ENCODE assay signal across 23 cellular contexts in genomic region chr11:4881188-4881587, GRCh38. TPM values are rescaled to one million over a fixed set of nuclear protein-coding genes. Genes with fewer than 3 reads are reported as not detected.
DNase-seq lines count a peak whose midpoint lies in the region; ATAC-seq, FAIRE-seq and TF ChIP-seq lines count a peak whose summit lies in the region.
"Had no signal": no experiment of that assay in that cellular context is flagged by ENCODE, and none has a peak within 500 bp of the region (broad histone marks: within the 10 kb centered on the region; RNA-seq: fewer than 3 reads in every experiment).

No MANE protein-coding gene starts in this region.

- CTCF ChIA-PET in K562 (lab: Yijun Ruan, JAX; ENCODE audit: low intra/inter-chr PET ratio), result interaction anchor here (0.6 kb wide), 1 partner anchor 257 kb away, joined by 3 read pairs; no protein-coding TSS in a partner anchor

- H3K27me3 ChIP-seq in GM23248 (replicated peaks; ENCODE audit: insufficient read depth) (no peaks in the 10 kb centered on the region; the same call in 1 of the 2 replicates), K562 (ENCODE audit: control insufficient read depth in 2 of 2, insufficient read depth in 2 of 2, low read length in 2 of 2) (no peaks in the 10 kb centered on the region), osteoblast (ENCODE audit: insufficient read depth, low read length) (no peaks in the 10 kb centered on the region)

- H3K4me3 ChIP-seq in GM23248 (no peak overlapping the region), K562 (no peak overlapping the region), osteoblast (ENCODE audit: insufficient read depth, low read length) (no peak overlapping the region)
- H3K4me3 ChIP-seq: A549 had no signal

- BruUV-seq in K562 (replicated peaks; lab: Mats Ljungman, UMichigan), result no TSS peak

- TF ChIP-seq CTCF in K562 (IDR thresholded peaks at IDR 0.05 in 2 of 3, conservative IDR thresholded peaks at IDR 0.05 in 1 of 3; ENCODE audit: insufficient read depth in 2 of 3, low read depth in 1 of 3, low read length in 3 of 3) (no peak), osteoblast (IDR thresholded peaks at IDR 0.05; ENCODE audit: extremely low read depth, low read depth, low read length) (no peak), HFFc6 (IDR thresholded peaks at IDR 0.05) (no peak)

- no peaks in the 10 kb centered on the region for H3K36me3 Mint-ChIP-seq in HFFc6 (ENCODE audit: low read depth)
- no peaks in the 10 kb centered on the region for H3K36me3 Mint-ChIP-seq in activated T-helper 17 cell treated with anti-CD3 and anti-CD28 coated beads, Interleukin-2, amount 50 U/mL, for 72 hours (ENCODE audit: low read depth)

- WGBS in GM23248 (ENCODE audit: low coverage in 1 of 2, low lambda C conversion rate in 2 of 2, missing lambda C conversion rate in 2 of 2), 2 experiments, result 19 to 25% methylated on average over 4 of the region's 4 CpGs
- WGBS in K562 (ENCODE audit: insufficient coverage, low coverage, missing lambda C conversion rate), result 19% methylated on average over 4 of the region's 4 CpGs

- H3K9me3 ChIP-seq in GM23248 (ENCODE audit: low read depth), result no peaks in the 10 kb centered on the region
- H3K9me3 ChIP-seq in K562 (replicated peaks; ENCODE audit: control insufficient read depth, insufficient read depth, low read depth, low read length), result no peaks in the 10 kb centered on the region
- H3K9me3 ChIP-seq in osteoblast (ENCODE audit: low read depth, low read length), result no peaks in the 10 kb centered on the region
- H3K9me3 ChIP-seq: A549, Caco-2 had no signal

- no peak for TF ChIP-seq RAD21 in K562 (CRISPR knock-in tag; conservative IDR thresholded peaks at IDR 0.05 in 1 of 2, IDR thresholded peaks at IDR 0.05 in 1 of 2)

- in situ Hi-C loops in GM23248 (cut with MboI), result no loop called here
- in situ Hi-C loops in K562 (cut with MboI), result no loop called here

- H3F3A ChIP-seq in GM23248 (ENCODE audit: insufficient read depth), result no peaks in the 10 kb centered on the region

- H3K9me1 ChIP-seq in K562 (ENCODE audit: control insufficient read depth, insufficient read depth, low read length), result no peaks in the 10 kb centered on the region

- H3K4me2 ChIP-seq in GM23248 (ENCODE audit: unreplicated experiment) (no peak overlapping the region), K562 (ENCODE audit: insufficient read depth, low read length) (no peak overlapping the region), osteoblast (ENCODE audit: insufficient read depth, low read length) (no peak overlapping the region)
- H3K4me2 ChIP-seq: A549 had no signal

- FAIRE-seq in K562 (lab: Jason Lieb, UNC), result no peak
- FAIRE-seq: A549, D721Med, HepG2 had no signal

- peaks cover 33% of the 10 kb centered on the region for H3K9me3 Mint-ChIP-seq in HFFc6
- peaks cover 5% of the 10 kb centered on the region for H3K9me3 Mint-ChIP-seq in activated T-helper 17 cell treated with anti-CD3 and anti-CD28 coated beads, Interleukin-2, amount 50 U/mL, for 72 hours
- H3K9me3 Mint-ChIP-seq: CD4-positive, alpha-beta T cell had no signal

- H4K20me1 ChIP-seq in GM23248 (ENCODE audit: insufficient read depth) (no peaks in the 10 kb centered on the region), K562 (replicated peaks; ENCODE audit: control insufficient read depth, insufficient read depth, low read length) (no peaks in the 10 kb centered on the region), osteoblast (ENCODE audit: insufficient read depth, low read length) (no peaks in the 10 kb centered on the region)

- H3K27me3 Mint-ChIP-seq in HFFc6 (ENCODE audit: insufficient read depth), result no peaks in the 10 kb centered on the region
- no peaks in the 10 kb centered on the region for H3K27me3 Mint-ChIP-seq in activated T-helper 17 cell treated with anti-CD3 and anti-CD28 coated beads, Interleukin-2, amount 50 U/mL, for 72 hours

- peak; percentile 2 for DNase-seq in GM23248
- no peak for DNase-seq in K562 (ENCODE audit: extremely low read depth in 1 of 4, low spot score in 3 of 4)
- DNase-seq in fibroblast of peridontal ligament (ENCODE audit: extremely low read depth), result peak; percentile 8
- peak; percentile 29 for DNase-seq in osteoblast (ENCODE audit: insufficient read length, low spot score, missing footprints)
- DNase-seq in HFFc6, result no peak
- DNase-seq in DMS53 (lab: John Stamatoyannopoulos, UW), result no peak
- no peak for DNase-seq in Kasumi-1 (lab: John Stamatoyannopoulos, UW)
- DNase-seq: AML-193; Caco-2; CD4-positive, alpha-beta T cell; DMS79; GF-D8; GOT3; H7 had no signal

- no peak overlapping the region for H3K4me3 Mint-ChIP-seq in HFFc6
- H3K4me3 Mint-ChIP-seq in activated T-helper 17 cell treated with anti-CD3 and anti-CD28 coated beads, Interleukin-2, amount 50 U/mL, for 72 hours, result no peak overlapping the region
- H3K4me3 Mint-ChIP-seq: CD4-positive, alpha-beta T cell had no signal

- no peaks in the 10 kb centered on the region for H3K4me1 Mint-ChIP-seq in HFFc6 (ENCODE audit: low read depth)
- no peaks in the 10 kb centered on the region for H3K4me1 Mint-ChIP-seq in activated T-helper 17 cell treated with anti-CD3 and anti-CD28 coated beads, Interleukin-2, amount 50 U/mL, for 72 hours

- H3K4me1 ChIP-seq in GM23248 (ENCODE audit: insufficient read depth) (no peaks in the 10 kb centered on the region), K562 (replicated peaks in 1 of 2; ENCODE audit: control insufficient read depth in 2 of 2, insufficient read depth in 2 of 2, low read length in 2 of 2) (peaks cover 4 to 14% of the 10 kb centered on the region in 2 experiments; a peak in 3 of 5 replicates), osteoblast (ENCODE audit: insufficient read depth, low read length) (peaks cover 5% of the 10 kb centered on the region)
- H3K4me1 ChIP-seq: A549, Caco-2 had no signal

- POLR2A ChIA-PET in K562 (lab: Yijun Ruan, JAX), result interaction anchor here (1.1 kb wide), 1 partner anchor 8 kb away, joined by 3 read pairs; no protein-coding TSS in a partner anchor

- H3K9ac ChIP-seq in GM23248 (no peak overlapping the region), K562 (ENCODE audit: insufficient read depth in 1 of 2, low read depth in 2 of 2, low read length in 2 of 2) (no peak overlapping the region)

- TF ChIP-seq EP300 in K562 (IDR thresholded peaks at IDR 0.05; ENCODE audit: low read length), result no peak

- no peaks in the 10 kb centered on the region for H3K9me2 ChIP-seq in GM23248 (ENCODE audit: insufficient read depth)

- no peak for TF ChIP-seq POLR2A in K562 (conservative IDR thresholded peaks at IDR 0.05)

- no peak overlapping the region for H3K27ac Mint-ChIP-seq in HFFc6
- H3K27ac Mint-ChIP-seq in activated T-helper 17 cell treated with anti-CD3 and anti-CD28 coated beads, Interleukin-2, amount 50 U/mL, for 72 hours, result no peak overlapping the region
- H3K27ac Mint-ChIP-seq: CD4-positive, alpha-beta T cell had no signal

- intact Hi-C loops in K562 (cut with micrococcal nuclease), result no loop called here

- H2AFZ ChIP-seq in GM23248 (no peak overlapping the region), K562 (ENCODE audit: low read depth, low read length) (no peak overlapping the region), osteoblast (ENCODE audit: low read length) (no peak overlapping the region)

- ATAC-seq in K562, result no peak
- no peak for ATAC-seq in activated T-helper 17 cell treated with anti-CD3 and anti-CD28 coated beads, Interleukin-2, amount 50 U/mL, for 72 hours (replicated peaks)
- ATAC-seq: A549, HCT116, HepG2 had no signal

- H3K36me3 ChIP-seq in GM23248 (ENCODE audit: low read depth), result no peaks in the 10 kb centered on the region
- no peaks in the 10 kb centered on the region for H3K36me3 ChIP-seq in K562 (ENCODE audit: control insufficient read depth, insufficient read depth, low read length)
- H3K36me3 ChIP-seq in osteoblast (ENCODE audit: insufficient read depth, low read length), result no peaks in the 10 kb centered on the region

- H3K27ac ChIP-seq in GM23248 (no peak overlapping the region), K562 (ENCODE audit: extremely low read depth, low read depth, low read length) (no peak overlapping the region), osteoblast (ENCODE audit: low read depth, low read length) (no peak overlapping the region)
- H3K27ac ChIP-seq: 22Rv1, A549, C4-2B had no signal

- H3K79me2 ChIP-seq in GM23248 (ENCODE audit: insufficient read depth), result no peaks in the 10 kb centered on the region
- no peaks in the 10 kb centered on the region for H3K79me2 ChIP-seq in K562 (ENCODE audit: control insufficient read depth, insufficient read depth, low read length)
- no peaks in the 10 kb centered on the region for H3K79me2 ChIP-seq in osteoblast (ENCODE audit: insufficient read depth, low read length)

RNA-seq across cellular contexts. Expression of gene OR51T1, which starts 0.5 kb away (rescaled TPM):
- not detected in 2 replicates for total RNA-seq in GM23248 (2014; rRNA removed; shearing (Covaris generic))
- polyA plus RNA-seq in GM23248 (2016; fragmentation: Nextera tagmentation; extraction: Ambion mirVana) (not detected in 2 replicates), K562 (2011; rRNA removed) (not detected in 2 replicates), K562 (2014; fragmentation: Illumina TruSeq; extraction: Trizol) (not detected in 2 replicates), K562 (2014; fragmentation: Nextera tagmentation; extraction: Ambion mirVana) (not detected), K562 (2014; rRNA removed) (not detected in 2 replicates)
- not detected in 2 replicates for total RNA-seq in K562 (2011; cell fraction: chromatin; rRNA removed; ENCODE audit: low replicate concordance)
- not detected in 2 replicates for total RNA-seq in K562 (2011; cell fraction: nucleolus; rRNA removed)
- total RNA-seq in K562 (2011; cell fraction: nucleoplasm; rRNA removed), result not detected in 2 replicates
- total RNA-seq in K562 (2014; rRNA removed) (not detected in 2 replicates), K562 (2014; rRNA removed; fragmentation: Illumina TruSeq; extraction: Trizol) (not detected in 2 replicates), K562 (2015; rRNA removed; fragmentation: Illumina TruSeq; extraction: Trizol) (not detected in 2 replicates), K562 (2021) (not detected in 2 replicates), osteoblast (not detected in 2 replicates)
- not detected in 2 replicates for polyA plus RNA-seq in K562 (2011; cell fraction: cytosol; rRNA removed)
- not detected in 2 replicates for polyA plus RNA-seq in K562 (2011; cell fraction: nucleus; rRNA removed)
- polyA plus RNA-seq in K562 (2012), result not detected in 2 replicates
- polyA minus RNA-seq in K562 (2011; rRNA and poly(A)+ RNA removed), result not detected in 2 replicates
- not detected in 2 replicates for polyA minus RNA-seq in K562 (2011; cell fraction: cytosol; rRNA and poly(A)+ RNA removed)
- not detected in 2 replicates for polyA minus RNA-seq in K562 (2011; cell fraction: nucleus; rRNA and poly(A)+ RNA removed)
- total RNA-seq in HFFc6 (2021; fragmentation: NEBNext Ultra II Directional; extraction: Animal tissue kit (Norgen Biotek cat#: 25700)), result not detected
- not detected for total RNA-seq in activated T-helper 17 cell treated with anti-CD3 and anti-CD28 coated beads, Interleukin-2, amount 50 U/mL, for 72 hours
- total RNA-seq: Caco-2; CD4-positive, alpha-beta T cell; Daoy; H7; HepG2 had no signal
- polyA plus RNA-seq: A549, BJ, HepG2 had no signal

RNA-seq across cellular contexts. Expression of gene OR51A7, which starts 22.4 kb away (rescaled TPM):
- not detected in 2 replicates for total RNA-seq in GM23248 (2014; rRNA removed; shearing (Covaris generic))
- not detected in 2 replicates for polyA plus RNA-seq in GM23248 (2016; fragmentation: Nextera tagmentation; extraction: Ambion mirVana)
- not detected in 2 replicates for total RNA-seq in K562 (2011; cell fraction: chromatin; rRNA removed; ENCODE audit: low replicate concordance)
- not detected in 2 replicates for total RNA-seq in K562 (2011; cell fraction: nucleolus; rRNA removed)
- total RNA-seq in K562 (2011; cell fraction: nucleoplasm; rRNA removed), result not detected in 2 replicates
- not detected in 2 replicates for total RNA-seq in K562 (2014; rRNA removed)
- not detected in 2 replicates for total RNA-seq in K562 (2014; rRNA removed; fragmentation: Illumina TruSeq; extraction: Trizol)
- not detected in 2 replicates for total RNA-seq in K562 (2015; rRNA removed; fragmentation: Illumina TruSeq; extraction: Trizol)
- total RNA-seq in K562 (2021), result not detected in 2 replicates
- not detected in 2 replicates for polyA plus RNA-seq in K562 (2011; rRNA removed)
- not detected in 2 replicates for polyA plus RNA-seq in K562 (2011; cell fraction: cytosol; rRNA removed)
- polyA plus RNA-seq in K562 (2011; cell fraction: nucleus; rRNA removed), result not detected in 2 replicates
- not detected in 2 replicates for polyA plus RNA-seq in K562 (2012)
- not detected in 2 replicates for polyA plus RNA-seq in K562 (2014; fragmentation: Illumina TruSeq; extraction: Trizol)
- not detected for polyA plus RNA-seq in K562 (2014; fragmentation: Nextera tagmentation; extraction: Ambion mirVana)
- polyA plus RNA-seq in K562 (2014; rRNA removed), result not detected in 2 replicates
- polyA minus RNA-seq in K562 (2011; rRNA and poly(A)+ RNA removed), result not detected in 2 replicates
- not detected in 2 replicates for polyA minus RNA-seq in K562 (2011; cell fraction: cytosol; rRNA and poly(A)+ RNA removed)
- polyA minus RNA-seq in K562 (2011; cell fraction: nucleus; rRNA and poly(A)+ RNA removed), result not detected in 2 replicates
- not detected in 2 replicates for total RNA-seq in osteoblast
- not detected for total RNA-seq in HFFc6 (2021; fragmentation: NEBNext Ultra II Directional; extraction: Animal tissue kit (Norgen Biotek cat#: 25700))
- not detected for total RNA-seq in activated T-helper 17 cell treated with anti-CD3 and anti-CD28 coated beads, Interleukin-2, amount 50 U/mL, for 72 hours
- total RNA-seq: Caco-2; CD4-positive, alpha-beta T cell; Daoy; H7; HepG2 had no signal
- polyA plus RNA-seq: A549, BJ, HepG2 had no signal

RNA-seq across cellular contexts. Expression of gene OR51S1, which starts 32.2 kb away (rescaled TPM):
- not detected in 2 replicates for total RNA-seq in GM23248 (2014; rRNA removed; shearing (Covaris generic))
- polyA plus RNA-seq in GM23248 (2016; fragmentation: Nextera tagmentation; extraction: Ambion mirVana) (not detected in 2 replicates), K562 (2011; rRNA removed) (not detected in 2 replicates), K562 (2014; fragmentation: Illumina TruSeq; extraction: Trizol) (not detected in 2 replicates), K562 (2014; fragmentation: Nextera tagmentation; extraction: Ambion mirVana) (not detected), K562 (2014; rRNA removed) (not detected in 2 replicates)
- not detected in 2 replicates for total RNA-seq in K562 (2011; cell fraction: chromatin; rRNA removed; ENCODE audit: low replicate concordance)
- total RNA-seq in K562 (2011; cell fraction: nucleolus; rRNA removed), result not detected in 2 replicates
- total RNA-seq in K562 (2011; cell fraction: nucleoplasm; rRNA removed), result not detected in 2 replicates
- total RNA-seq in K562 (2014; rRNA removed) (not detected in 2 replicates), K562 (2014; rRNA removed; fragmentation: Illumina TruSeq; extraction: Trizol) (not detected in 2 replicates), K562 (2015; rRNA removed; fragmentation: Illumina TruSeq; extraction: Trizol) (not detected in 2 replicates), K562 (2021) (not detected in 2 replicates), osteoblast (not detected in 2 replicates)
- polyA plus RNA-seq in K562 (2011; cell fraction: cytosol; rRNA removed), result not detected in 2 replicates
- polyA plus RNA-seq in K562 (2011; cell fraction: nucleus; rRNA removed), result not detected in 2 replicates
- polyA plus RNA-seq in K562 (2012), result not detected in 2 replicates
- polyA minus RNA-seq in K562 (2011; rRNA and poly(A)+ RNA removed), result not detected in 2 replicates
- polyA minus RNA-seq in K562 (2011; cell fraction: cytosol; rRNA and poly(A)+ RNA removed), result not detected in 2 replicates
- not detected in 2 replicates for polyA minus RNA-seq in K562 (2011; cell fraction: nucleus; rRNA and poly(A)+ RNA removed)
- total RNA-seq in HFFc6 (2021; fragmentation: NEBNext Ultra II Directional; extraction: Animal tissue kit (Norgen Biotek cat#: 25700)), result not detected
- not detected for total RNA-seq in activated T-helper 17 cell treated with anti-CD3 and anti-CD28 coated beads, Interleukin-2, amount 50 U/mL, for 72 hours
- total RNA-seq: Caco-2; CD4-positive, alpha-beta T cell; Daoy; H7; HepG2 had no signal
- polyA plus RNA-seq: A549, BJ, HepG2 had no signal

RNA-seq across cellular contexts. Expression of gene OR51G2, which starts 38.0 kb away (rescaled TPM):
- not detected in 2 replicates for total RNA-seq in GM23248 (2014; rRNA removed; shearing (Covaris generic))
- polyA plus RNA-seq in GM23248 (2016; fragmentation: Nextera tagmentation; extraction: Ambion mirVana) (not detected in 2 replicates), K562 (2011; rRNA removed) (not detected in 2 replicates), K562 (2014; fragmentation: Illumina TruSeq; extraction: Trizol) (not detected in 2 replicates), K562 (2014; fragmentation: Nextera tagmentation; extraction: Ambion mirVana) (not detected), K562 (2014; rRNA removed) (not detected in 2 replicates)
- total RNA-seq in K562 (2011; cell fraction: chromatin; rRNA removed; ENCODE audit: low replicate concordance), result not detected in 2 replicates
- total RNA-seq in K562 (2011; cell fraction: nucleolus; rRNA removed), result not detected in 2 replicates
- total RNA-seq in K562 (2011; cell fraction: nucleoplasm; rRNA removed), result not detected in 2 replicates
- total RNA-seq in K562 (2014; rRNA removed) (not detected in 2 replicates), K562 (2014; rRNA removed; fragmentation: Illumina TruSeq; extraction: Trizol) (not detected in 2 replicates), K562 (2015; rRNA removed; fragmentation: Illumina TruSeq; extraction: Trizol) (not detected in 2 replicates), K562 (2021) (not detected in 2 replicates), osteoblast (not detected in 2 replicates)
- polyA plus RNA-seq in K562 (2011; cell fraction: cytosol; rRNA removed), result not detected in 2 replicates
- not detected in 2 replicates for polyA plus RNA-seq in K562 (2011; cell fraction: nucleus; rRNA removed)
- polyA plus RNA-seq in K562 (2012), result not detected in 2 replicates
- polyA minus RNA-seq in K562 (2011; rRNA and poly(A)+ RNA removed), result not detected in 2 replicates
- not detected in 2 replicates for polyA minus RNA-seq in K562 (2011; cell fraction: cytosol; rRNA and poly(A)+ RNA removed)
- polyA minus RNA-seq in K562 (2011; cell fraction: nucleus; rRNA and poly(A)+ RNA removed), result not detected in 2 replicates
- not detected for total RNA-seq in HFFc6 (2021; fragmentation: NEBNext Ultra II Directional; extraction: Animal tissue kit (Norgen Biotek cat#: 25700))
- total RNA-seq in activated T-helper 17 cell treated with anti-CD3 and anti-CD28 coated beads, Interleukin-2, amount 50 U/mL, for 72 hours, result not detected
- total RNA-seq: Caco-2; CD4-positive, alpha-beta T cell; Daoy; H7; HepG2 had no signal
- polyA plus RNA-seq: A549, BJ, HepG2 had no signal

RNA-seq across cellular contexts. Expression of gene OR51G1, which starts 43.0 kb away (rescaled TPM):
- not detected in 2 replicates for total RNA-seq in GM23248 (2014; rRNA removed; shearing (Covaris generic))
- polyA plus RNA-seq in GM23248 (2016; fragmentation: Nextera tagmentation; extraction: Ambion mirVana) (not detected in 2 replicates), K562 (2011; rRNA removed) (not detected in 2 replicates), K562 (2014; fragmentation: Illumina TruSeq; extraction: Trizol) (not detected in 2 replicates), K562 (2014; fragmentation: Nextera tagmentation; extraction: Ambion mirVana) (not detected), K562 (2014; rRNA removed) (not detected in 2 replicates)
- not detected in 2 replicates for total RNA-seq in K562 (2011; cell fraction: chromatin; rRNA removed; ENCODE audit: low replicate concordance)
- total RNA-seq in K562 (2011; cell fraction: nucleolus; rRNA removed), result not detected in 2 replicates
- not detected in 2 replicates for total RNA-seq in K562 (2011; cell fraction: nucleoplasm; rRNA removed)
- total RNA-seq in K562 (2014; rRNA removed) (not detected in 2 replicates), K562 (2014; rRNA removed; fragmentation: Illumina TruSeq; extraction: Trizol) (not detected in 2 replicates), K562 (2015; rRNA removed; fragmentation: Illumina TruSeq; extraction: Trizol) (not detected in 2 replicates), K562 (2021) (not detected in 2 replicates), osteoblast (not detected in 2 replicates)
- polyA plus RNA-seq in K562 (2011; cell fraction: cytosol; rRNA removed), result not detected in 2 replicates
- polyA plus RNA-seq in K562 (2011; cell fraction: nucleus; rRNA removed), result not detected in 2 replicates
- polyA plus RNA-seq in K562 (2012), result not detected in 2 replicates
- polyA minus RNA-seq in K562 (2011; rRNA and poly(A)+ RNA removed), result not detected in 2 replicates
- not detected in 2 replicates for polyA minus RNA-seq in K562 (2011; cell fraction: cytosol; rRNA and poly(A)+ RNA removed)
- polyA minus RNA-seq in K562 (2011; cell fraction: nucleus; rRNA and poly(A)+ RNA removed), result not detected in 2 replicates
- total RNA-seq in HFFc6 (2021; fragmentation: NEBNext Ultra II Directional; extraction: Animal tissue kit (Norgen Biotek cat#: 25700)), result not detected
- total RNA-seq in activated T-helper 17 cell treated with anti-CD3 and anti-CD28 coated beads, Interleukin-2, amount 50 U/mL, for 72 hours, result not detected
- total RNA-seq: Caco-2; CD4-positive, alpha-beta T cell; Daoy; H7; HepG2 had no signal
- polyA plus RNA-seq: A549, BJ, HepG2 had no signal

Comparison
In these comparisons a context has a peak if more than half of its experiments do, and no peak if none do; other contexts are left out.
1. DNase-seq: peak in GM23248 (single experiment), fibroblast of peridontal ligament (single experiment) and osteoblast (single experiment); none in K562 (0 of 4), HFFc6 (single experiment), DMS53 (single experiment) and Kasumi-1 (0 of 2).